Comparison of ENCODE assay signal across 9 cellular contexts in the genomic region with DNA sequence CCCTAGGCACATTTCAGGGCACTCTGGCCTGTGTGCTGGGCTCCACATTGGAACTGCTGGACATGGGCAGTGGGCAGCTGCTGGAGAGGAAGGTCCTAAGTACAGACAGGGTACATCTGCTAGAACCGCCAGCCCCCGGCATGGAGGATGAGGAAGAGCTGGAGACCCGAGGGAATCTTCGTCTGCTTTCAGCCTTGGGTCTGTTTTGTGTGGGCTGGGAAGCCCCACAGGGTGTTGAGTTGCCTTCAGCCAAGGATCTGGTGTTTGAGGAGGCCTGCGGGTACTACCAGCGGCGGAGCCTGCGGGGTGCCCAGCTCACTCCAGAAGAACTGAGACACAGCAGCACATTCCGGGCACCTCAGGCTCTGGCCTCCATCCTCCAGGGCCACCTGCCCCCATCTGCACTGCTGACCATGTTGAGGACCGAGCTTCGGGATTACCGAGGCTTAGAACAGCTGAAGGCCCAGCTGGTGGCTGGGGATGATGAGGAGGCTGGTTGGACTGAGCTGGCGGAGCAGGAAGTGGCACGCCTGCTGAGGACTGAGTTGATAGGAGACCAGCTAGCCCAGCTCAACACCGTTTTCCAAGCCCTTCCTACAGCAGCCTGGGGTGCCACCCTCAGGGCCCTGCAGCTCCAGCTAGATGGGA. TPM values are rescaled to one million over a fixed set of nuclear protein-coding genes. Genes with fewer than 3 reads are reported as not detected.
DNase-seq lines count a peak whose midpoint lies in the region; ATAC-seq and TF ChIP-seq lines count a peak whose summit lies in the region.
"Had no signal": no experiment of that assay in that cellular context is flagged by ENCODE, and none has a peak within 500 bp of the region (broad histone marks: within the 10 kb centered on the region; RNA-seq: fewer than 3 reads in every experiment).

No MANE protein-coding gene starts in this region.

- POLR2A ChIA-PET in RWPE1 (lab: Yijun Ruan, JAX; ENCODE audit: low non-redundant PET) = interaction anchor here (0.5 to 1.0 kb wide), 5 partner anchors 11 to 1290 kb away, joined by 3 to 6 read pairs (median 4); no protein-coding TSS in a partner anchor

- no peak overlapping the region for H2AFZ ChIP-seq in GM23248

- no peak for TF ChIP-seq EP300 in esophagus muscularis mucosa (IDR thresholded peaks at IDR 0.05)

- peak overlapping the region; percentile 83 for H3K4me2 ChIP-seq in GM23248 (ENCODE audit: unreplicated experiment)

- peak; percentile 34 for DNase-seq in GM23248
- no peak for DNase-seq in RWPE1 (ENCODE audit: low spot score)
- no peak for DNase-seq in esophagus muscularis mucosa (ENCODE audit: extremely low spot score)
- DNase-seq in gastrocnemius medialis = no peak
- DNase-seq in LoVo (ENCODE audit: low spot score) = no peak
- no peak for DNase-seq in putamen (ENCODE audit: low spot score)
- DNase-seq in NCI-H1105 treated with DMSO at 0.1 percent for 48 hours (lab: John Stamatoyannopoulos, UW) = no peak
- no peak for DNase-seq in GM03348 (ENCODE audit: low spot score)
- DNase-seq: amniotic stem cell had no signal

- H3K79me2 ChIP-seq in GM23248 (ENCODE audit: insufficient read depth) = peaks cover 45% of the 10 kb centered on the region

- H3K4me1 ChIP-seq in GM23248 (ENCODE audit: insufficient read depth) = peaks cover 9% of the 10 kb centered on the region
- peaks cover 32 to 44% (median 37%) of the 10 kb centered on the region in 4 donors for H3K4me1 ChIP-seq in esophagus muscularis mucosa
- peaks cover 31 to 39% of the 10 kb centered on the region in 2 donors for H3K4me1 ChIP-seq in gastrocnemius medialis

- no peaks in the 10 kb centered on the region for H4K20me1 ChIP-seq in GM23248 (ENCODE audit: insufficient read depth)

- H3K36me3 ChIP-seq in GM23248 (ENCODE audit: low read depth) = no peaks in the 10 kb centered on the region
- H3K36me3 ChIP-seq in esophagus muscularis mucosa = peaks cover 0 to 24% (median 17%) of the 10 kb centered on the region in 4 donors
- no peaks in the 10 kb centered on the region for H3K36me3 ChIP-seq in gastrocnemius medialis

- no peaks in the 10 kb centered on the region for H3K9me2 ChIP-seq in GM23248 (ENCODE audit: insufficient read depth)

- H3K27ac ChIP-seq in GM23248 = no peak overlapping the region
- H3K27ac ChIP-seq in RWPE1 = peak overlapping the region; percentile 86
- peak overlapping the region; percentile 88 to 98 (median 94) for H3K27ac ChIP-seq in esophagus muscularis mucosa (replicated peaks in 1 of 4)
- H3K27ac ChIP-seq in gastrocnemius medialis = peak overlapping the region; percentile 81 to 96 (median 96)

- H3F3A ChIP-seq in GM23248 (ENCODE audit: insufficient read depth) = no peaks in the 10 kb centered on the region

- no peak for ATAC-seq in gastrocnemius medialis

- peak overlapping the region; percentile 88 for H3K9ac ChIP-seq in GM23248

- CTCF ChIA-PET in RWPE1 (lab: Yijun Ruan, JAX) = interaction anchor here (0.5 to 2.1 kb wide), 4 partner anchors 9 to 393 kb away, joined by 3 to 8 read pairs (median 4); no protein-coding TSS in a partner anchor

- intact Hi-C loops in esophagus muscularis mucosa (cut with DNase I) (no loop called here), gastrocnemius medialis (cut with DNase I; ENCODE audit: low total_unique reads) (loop anchor here (5.0 kb wide), 1 partner anchor 66 kb away; a partner anchor contains a TSS)

- H3K4me3 ChIP-seq in GM23248 (peak overlapping the region; percentile 76), esophagus muscularis mucosa (peak overlapping the region; percentile 69 to 99 (median 84)), gastrocnemius medialis (peak overlapping the region; percentile 66 to 95 (median 85))

- TF ChIP-seq POLR2A in esophagus muscularis mucosa (IDR thresholded peaks at IDR 0.05; ENCODE audit: low read depth) (no peak), gastrocnemius medialis (IDR thresholded peaks at IDR 0.05) (no peak)

- H3K9me3 ChIP-seq in GM23248 (ENCODE audit: low read depth) (no peaks in the 10 kb centered on the region), esophagus muscularis mucosa (no peaks in the 10 kb centered on the region), gastrocnemius medialis (no peaks in the 10 kb centered on the region)

- in situ Hi-C loops in GM23248 (cut with MboI) (no loop called here), gastrocnemius medialis (cut with MboI; ENCODE audit: low sequenced_read_pairs in 4 of 4) (no loop called here)

- TF ChIP-seq CTCF in RWPE1 (conservative IDR thresholded peaks at IDR 0.05; ENCODE audit: low read depth) (no peak), esophagus muscularis mucosa (IDR thresholded peaks at IDR 0.05) (no peak), gastrocnemius medialis (IDR thresholded peaks at IDR 0.05 in 4 of 5, conservative IDR thresholded peaks at IDR 0.05 in 1 of 5) (no peak)

- no peaks in the 10 kb centered on the region for H3K27me3 ChIP-seq in GM23248 (replicated peaks; ENCODE audit: insufficient read depth)
- no peaks in the 10 kb centered on the region for H3K27me3 ChIP-seq in esophagus muscularis mucosa
- H3K27me3 ChIP-seq in gastrocnemius medialis = no peaks in the 10 kb centered on the region

- WGBS in GM23248 (ENCODE audit: low coverage in 1 of 2, low lambda C conversion rate in 2 of 2, missing lambda C conversion rate in 2 of 2), 2 experiments = 73 to 74% methylated on average over 15 of the region's 15 CpGs
- 91% methylated on average over 8 of the region's 15 CpGs for WGBS in esophagus muscularis mucosa

RNA-seq across cellular contexts. Expression of a gene that starts 1.4 kb away (rescaled TPM):
- 45.1 and 46.9 TPM in 2 replicates for total RNA-seq in GM23248 (2014; rRNA removed; shearing (Covaris generic))
- 10.9 and 12.2 TPM in 2 replicates for polyA plus RNA-seq in GM23248 (2016; fragmentation: Nextera tagmentation; extraction: Ambion mirVana)
- total RNA-seq in esophagus muscularis mucosa (10 to 100 TPM; 21.2 to 40.0 (median 28.2) TPM), gastrocnemius medialis (10 to 100 TPM; 12.7 to 21.8 (median 19.4) TPM)

RNA-seq across cellular contexts. Expression of a gene that starts 10.6 kb away (rescaled TPM):
- total RNA-seq in GM23248 (2014; rRNA removed; shearing (Covaris generic)) = 5.6 and 9.0 TPM in 2 replicates
- 9.5 and 11.1 TPM in 2 replicates for polyA plus RNA-seq in GM23248 (2016; fragmentation: Nextera tagmentation; extraction: Ambion mirVana)
- total RNA-seq in esophagus muscularis mucosa (10 to 100 TPM; 12.9 to 19.3 (median 16.2) TPM), gastrocnemius medialis (10 to 100 TPM in 3 of 4 donors, 1 to 10 TPM in 1; 9.7 to 14.9 (median 13.4) TPM)

RNA-seq across cellular contexts. Expression of a gene that starts 53.6 kb away (rescaled TPM):
- total RNA-seq in GM23248 (2014; rRNA removed; shearing (Covaris generic)) = 28.1 and 30.5 TPM in 2 replicates
- polyA plus RNA-seq in GM23248 (2016; fragmentation: Nextera tagmentation; extraction: Ambion mirVana) = 4.8 and 5.0 TPM in 2 replicates
- 10 to 100 TPM; 59.4 to 79.7 (median 65.6) TPM for total RNA-seq in esophagus muscularis mucosa
- 10 to 100 TPM; 15.9 to 32.7 (median 28.6) TPM for total RNA-seq in gastrocnemius medialis
